9 cellular contexts compared by ENCODE assay signal in genomic region chr6:83707829-83708545, GRCh38. TPM values are rescaled to one million over a fixed set of nuclear protein-coding genes. Genes with fewer than 3 reads are reported as not detected.
DNase-seq lines count a peak whose midpoint lies in the region; ATAC-seq and TF ChIP-seq lines count a peak whose summit lies in the region.
"Had no signal": no experiment of that assay in that cellular context is flagged by ENCODE, and none has a peak within 500 bp of the region (broad histone marks: within the 10 kb centered on the region; RNA-seq: fewer than 3 reads in every experiment).

No MANE protein-coding gene starts in this region.

- peaks cover 33% of the 10 kb centered on the region for H3K27me3 Mint-ChIP-seq in activated CD8-positive, alpha-beta T cell treated with anti-CD3 and anti-CD28 coated beads, Interleukin-2, amount 10 ng/mL, durations not matched to agents 7 days and 5 days (ENCODE audit: low read depth)

- peaks cover 4% of the 10 kb centered on the region for H3K36me3 Mint-ChIP-seq in activated CD8-positive, alpha-beta T cell treated with anti-CD3 and anti-CD28 coated beads, Interleukin-2, amount 10 ng/mL, durations not matched to agents 7 days and 5 days (ENCODE audit: low read depth)

- peaks cover 34% of the 10 kb centered on the region for H3K27me3 ChIP-seq in AG04450 (ENCODE audit: control insufficient read depth, insufficient read depth, low read length)

- H3K27ac Mint-ChIP-seq in activated CD8-positive, alpha-beta T cell treated with anti-CD3 and anti-CD28 coated beads, Interleukin-2, amount 10 ng/mL, durations not matched to agents 7 days and 5 days, result no peak overlapping the region

- TF ChIP-seq CTCF in AG04450 (IDR thresholded peaks at IDR 0.05; ENCODE audit: low read depth, low read length), result no peak

- no peaks in the 10 kb centered on the region for H3K4me1 Mint-ChIP-seq in activated CD8-positive, alpha-beta T cell treated with anti-CD3 and anti-CD28 coated beads, Interleukin-2, amount 10 ng/mL, durations not matched to agents 7 days and 5 days (ENCODE audit: low read depth)

- ATAC-seq in HG03159 (IDR thresholded peaks at IDR 0.05; ENCODE audit: unreplicated experiment) (peak; percentile 15), HG03521 (IDR thresholded peaks at IDR 0.05; ENCODE audit: unreplicated experiment) (no peak)
- no peak for ATAC-seq in activated CD8-positive, alpha-beta T cell treated with anti-CD3 and anti-CD28 coated beads, Interleukin-2, amount 10 ng/mL, durations not matched to agents 7 days and 5 days

- H3K27ac ChIP-seq in AG04450 (ENCODE audit: low read depth, low read length), result no peak overlapping the region

- H3K9me3 ChIP-seq in AG04450 (ENCODE audit: control insufficient read depth, insufficient read depth, low read length), result peaks cover 2% of the 10 kb centered on the region; the same call in 1 of the 2 replicates

- H3K9me3 Mint-ChIP-seq in activated CD8-positive, alpha-beta T cell treated with anti-CD3 and anti-CD28 coated beads, Interleukin-2, amount 10 ng/mL, durations not matched to agents 7 days and 5 days (ENCODE audit: insufficient read depth), result no peaks in the 10 kb centered on the region

- DNase-seq in AG04450 (ENCODE audit: low read depth, low spot score) (no peak), ecto neural progenitor cell (ENCODE audit: low spot score) (peak; percentile 72), midbrain (lab: John Stamatoyannopoulos, UW) (peak; percentile 52), foreskin melanocyte (no peak)
- no peak for DNase-seq in activated CD8-positive, alpha-beta T cell treated with anti-CD3 and anti-CD28 coated beads, Interleukin-2, amount 10 ng/mL, durations not matched to agents 7 days and 5 days
- no peak for DNase-seq in NK-92 treated with Interleukin-12 subunit alpha and Interleukin-12 subunit beta, amount 100 ng/mL, for 24 hours (lab: John Stamatoyannopoulos, UW)

- H3K4me3 Mint-ChIP-seq in activated CD8-positive, alpha-beta T cell treated with anti-CD3 and anti-CD28 coated beads, Interleukin-2, amount 10 ng/mL, durations not matched to agents 7 days and 5 days, result no peak overlapping the region

- peak overlapping the region; percentile 32 for H3K4me3 ChIP-seq in AG04450 (ENCODE audit: low read depth, low read length)

- CTCF ChIA-PET in AG04450 (lab: Charles Lee), result no interaction called here
- CTCF ChIA-PET in activated CD8-positive, alpha-beta T cell treated with anti-CD3 and anti-CD28 coated beads, Interleukin-2, amount 10 ng/mL, durations not matched to agents 7 days and 5 days (lab: Charles Lee), result no interaction called here

- POLR2A ChIA-PET in AG04450 (lab: Yijun Ruan, JAX), result no interaction called here
- POLR2A ChIA-PET in activated CD8-positive, alpha-beta T cell treated with anti-CD3 and anti-CD28 coated beads, Interleukin-2, amount 10 ng/mL, durations not matched to agents 7 days and 5 days (lab: Charles Lee), result no interaction called here

RNA-seq across cellular contexts. Expression of gene SNAP91, which starts 0.9 kb away (rescaled TPM):
- not detected in 2 replicates for polyA plus RNA-seq in AG04450 (2011; rRNA removed)
- not detected in 2 replicates for polyA minus RNA-seq in AG04450 (2011; rRNA and poly(A)+ RNA removed)
- not detected for total RNA-seq in activated CD8-positive, alpha-beta T cell treated with anti-CD3 and anti-CD28 coated beads, Interleukin-2, amount 10 ng/mL, durations not matched to agents 7 days and 5 days
- total RNA-seq: activated CD8-positive, alpha-beta memory T cell treated with anti-CD3 and anti-CD28 coated beads for 36 hours had no signal

Comparison
In these comparisons a context has a peak if more than half of its experiments do, and no peak if none do; other contexts are left out.
1. DNase-seq: peak in ecto neural progenitor cell (single experiment) and midbrain (single experiment); none in AG04450 (single experiment), foreskin melanocyte (single experiment), activated CD8-positive, alpha-beta T cell treated with anti-CD3 and anti-CD28 coated beads, Interleukin-2, amount 10 ng/mL, durations not matched to agents 7 days and 5 days (single experiment) and NK-92 treated with Interleukin-12 subunit alpha and Interleukin-12 subunit beta, amount 100 ng/mL, for 24 hours (single experiment).